19 cellular contexts compared by ENCODE assay signal in the genomic region with DNA sequence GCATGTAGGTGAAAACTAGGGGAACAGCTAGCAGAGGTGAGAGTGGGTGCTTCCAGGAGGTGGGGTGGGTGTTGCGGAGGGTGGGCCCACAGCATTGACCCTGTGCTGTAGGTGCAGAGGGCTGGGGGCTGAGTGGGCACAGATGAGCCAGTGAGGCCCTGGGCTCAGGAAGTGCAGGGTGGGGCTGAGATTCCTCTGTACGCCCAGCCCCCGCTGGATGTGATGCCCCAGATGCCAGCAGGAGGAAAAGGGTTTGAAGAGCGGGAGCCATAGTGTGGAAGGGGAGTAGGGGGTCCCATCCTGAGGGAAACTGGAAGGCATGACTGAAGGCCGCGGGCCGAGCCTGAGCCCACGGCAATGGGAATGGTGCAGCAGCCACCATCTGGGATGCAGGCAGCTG. TPM values are rescaled to one million over a fixed set of nuclear protein-coding genes. Genes with fewer than 3 reads are reported as not detected.
DNase-seq lines count a peak whose midpoint lies in the region; ATAC-seq and TF ChIP-seq lines count a peak whose summit lies in the region.
"Had no signal": no experiment of that assay in that cellular context is flagged by ENCODE, and none has a peak within 500 bp of the region (broad histone marks: within the 10 kb centered on the region; RNA-seq: fewer than 3 reads in every experiment).

No MANE protein-coding gene starts in this region.

- intact Hi-C loops in activated naive CD4-positive, alpha-beta T cell treated with anti-CD3 and anti-CD28 coated beads for 36 hours (cut with micrococcal nuclease), result no loop called here

- H3K9me3 Mint-ChIP-seq in activated naive CD4-positive, alpha-beta T cell treated with anti-CD3 and anti-CD28 coated beads, Interleukin-2, amount 10 ng/mL, durations not matched to agents 7 days and 5 days, result no peaks in the 10 kb centered on the region
- peaks cover 2% of the 10 kb centered on the region for H3K9me3 Mint-ChIP-seq in activated naive CD4-positive, alpha-beta T cell treated with anti-CD3 and anti-CD28 coated beads for 36 hours
- H3K9me3 Mint-ChIP-seq in nephron progenitor cell, result peaks cover 7% of the 10 kb centered on the region

- CTCF ChIA-PET in activated naive CD4-positive, alpha-beta T cell treated with anti-CD3 and anti-CD28 coated beads, Interleukin-2, amount 10 ng/mL, durations not matched to agents 7 days and 5 days (lab: Charles Lee), result no interaction called here
- CTCF ChIA-PET in activated naive CD4-positive, alpha-beta T cell treated with anti-CD3 and anti-CD28 coated beads for 36 hours (lab: Charles Lee), result no interaction called here

- H3K27me3 Mint-ChIP-seq in activated naive CD4-positive, alpha-beta T cell treated with anti-CD3 and anti-CD28 coated beads, Interleukin-2, amount 10 ng/mL, durations not matched to agents 7 days and 5 days, result peaks cover 10% of the 10 kb centered on the region
- peaks cover 10% of the 10 kb centered on the region for H3K27me3 Mint-ChIP-seq in activated naive CD4-positive, alpha-beta T cell treated with anti-CD3 and anti-CD28 coated beads for 36 hours (ENCODE audit: low read depth)
- H3K27me3 Mint-ChIP-seq in nephron progenitor cell (ENCODE audit: low read depth, poor library complexity), result peaks cover 32% of the 10 kb centered on the region

- no peak for TF ChIP-seq CTCF in nephron progenitor cell (IDR thresholded peaks at IDR 0.05)

- ATAC-seq in GM21528 (IDR thresholded peaks at IDR 0.05; ENCODE audit: low FRiP score, unreplicated experiment), result no peak
- no peak for ATAC-seq in HG02798 (IDR thresholded peaks at IDR 0.05; ENCODE audit: poor library complexity, unreplicated experiment)
- ATAC-seq: Panc1 had no signal

- H3K36me3 Mint-ChIP-seq in activated naive CD4-positive, alpha-beta T cell treated with anti-CD3 and anti-CD28 coated beads, Interleukin-2, amount 10 ng/mL, durations not matched to agents 7 days and 5 days, result no peaks in the 10 kb centered on the region
- no peaks in the 10 kb centered on the region for H3K36me3 Mint-ChIP-seq in activated naive CD4-positive, alpha-beta T cell treated with anti-CD3 and anti-CD28 coated beads for 36 hours (ENCODE audit: low read depth)
- no peaks in the 10 kb centered on the region for H3K36me3 Mint-ChIP-seq in nephron progenitor cell (ENCODE audit: low read depth)
- H3K36me3 Mint-ChIP-seq: CD14-positive monocyte had no signal

- H3K27ac ChIP-seq in cingulate gyrus (ENCODE audit: low read depth, low read length) (peak overlapping the region; percentile 44), temporal lobe (ENCODE audit: low read depth, low read length) (peak overlapping the region; percentile 66)
- H3K27ac ChIP-seq: 22Rv1, KMS-11 had no signal

- no peaks in the 10 kb centered on the region for H3K4me1 Mint-ChIP-seq in activated naive CD4-positive, alpha-beta T cell treated with anti-CD3 and anti-CD28 coated beads, Interleukin-2, amount 10 ng/mL, durations not matched to agents 7 days and 5 days
- no peaks in the 10 kb centered on the region for H3K4me1 Mint-ChIP-seq in activated naive CD4-positive, alpha-beta T cell treated with anti-CD3 and anti-CD28 coated beads for 36 hours (ENCODE audit: low read depth)
- H3K4me1 Mint-ChIP-seq in nephron progenitor cell, result peaks cover 11% of the 10 kb centered on the region
- H3K4me1 Mint-ChIP-seq: CD14-positive monocyte had no signal

- peak overlapping the region; percentile 33 for H3K27ac Mint-ChIP-seq in activated naive CD4-positive, alpha-beta T cell treated with anti-CD3 and anti-CD28 coated beads, Interleukin-2, amount 10 ng/mL, durations not matched to agents 7 days and 5 days
- H3K27ac Mint-ChIP-seq in activated naive CD4-positive, alpha-beta T cell treated with anti-CD3 and anti-CD28 coated beads for 36 hours, result no peak overlapping the region
- peak overlapping the region; percentile 39 for H3K27ac Mint-ChIP-seq in nephron progenitor cell
- H3K27ac Mint-ChIP-seq: CD14-positive monocyte, HFFc6 had no signal

- DNase-seq in activated naive CD4-positive, alpha-beta T cell treated with anti-CD3 and anti-CD28 coated beads, Interleukin-2, amount 10 ng/mL, durations not matched to agents 7 days and 5 days, result no peak
- no peak for DNase-seq in activated naive CD4-positive, alpha-beta T cell treated with anti-CD3 and anti-CD28 coated beads for 36 hours
- DNase-seq in nephron progenitor cell (no peak), mucosa of gallbladder (ENCODE audit: low spot score) (no peak)
- DNase-seq: DMS79, HFFc6, MV-4-11, NCI-H1417 treated with DMSO at 0.1 percent for 48 hours, NCI-H1930, NCI-H345, NCI-H524 treated with DMSO at 0.1 percent for 48 hours had no signal

- no peak overlapping the region for H3K4me3 Mint-ChIP-seq in activated naive CD4-positive, alpha-beta T cell treated with anti-CD3 and anti-CD28 coated beads, Interleukin-2, amount 10 ng/mL, durations not matched to agents 7 days and 5 days
- no peak overlapping the region for H3K4me3 Mint-ChIP-seq in activated naive CD4-positive, alpha-beta T cell treated with anti-CD3 and anti-CD28 coated beads for 36 hours
- no peak overlapping the region for H3K4me3 Mint-ChIP-seq in nephron progenitor cell
- H3K4me3 Mint-ChIP-seq: CD14-positive monocyte, HFFc6 had no signal

RNA-seq across cellular contexts. Expression of a gene that starts 14.1 kb away (rescaled TPM):
- total RNA-seq in activated naive CD4-positive, alpha-beta T cell treated with anti-CD3 and anti-CD28 coated beads for 36 hours, result not detected
- total RNA-seq in temporal lobe (not detected), mucosa of gallbladder (not detected)

RNA-seq across cellular contexts. Expression of a gene that starts 18.5 kb away (rescaled TPM):
- 10 to 100 TPM; 84.5 to 91.3 TPM for total RNA-seq in activated naive CD4-positive, alpha-beta T cell treated with anti-CD3 and anti-CD28 coated beads for 36 hours
- 49.2 TPM for total RNA-seq in temporal lobe
- total RNA-seq in mucosa of gallbladder, result 121 TPM
